15 cellular contexts compared by ENCODE assay signal in the genomic region with DNA sequence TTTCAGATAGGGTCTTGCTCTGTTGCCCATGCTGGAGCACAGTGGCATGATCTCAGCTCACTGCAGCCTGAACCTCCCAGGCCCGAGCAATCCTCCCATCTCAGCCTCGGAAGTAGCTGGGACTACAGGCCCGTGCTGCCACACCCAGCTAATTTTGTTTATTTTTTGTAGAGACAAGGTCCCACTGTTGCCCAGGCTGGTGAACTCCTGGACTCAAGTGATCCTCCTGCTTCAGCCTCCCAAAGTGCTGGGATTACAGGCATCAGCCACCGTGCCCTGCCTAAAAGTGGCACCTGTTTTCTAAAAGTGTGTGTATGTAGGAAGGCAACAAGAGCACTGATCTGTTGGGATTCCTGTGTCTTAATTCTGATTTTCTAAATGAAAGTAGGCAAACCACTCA. TPM values are rescaled to one million over a fixed set of nuclear protein-coding genes. Genes with fewer than 3 reads are reported as not detected.
DNase-seq lines count a peak whose midpoint lies in the region; ATAC-seq and TF ChIP-seq lines count a peak whose summit lies in the region.
"Had no signal": no experiment of that assay in that cellular context is flagged by ENCODE, and none has a peak within 500 bp of the region (broad histone marks: within the 10 kb centered on the region; RNA-seq: fewer than 3 reads in every experiment).

No MANE protein-coding gene starts in this region.

- H3K9me3 Mint-ChIP-seq in activated naive CD8-positive, alpha-beta T cell treated with anti-CD3 and anti-CD28 coated beads for 36 hours = peaks cover 1% of the 10 kb centered on the region
- H3K9me3 Mint-ChIP-seq in activated naive CD8-positive, alpha-beta T cell treated with anti-CD3 and anti-CD28 coated beads, Interleukin-2, amount 50 U/mL, for 24 hours = no peaks in the 10 kb centered on the region
- no peaks in the 10 kb centered on the region for H3K9me3 Mint-ChIP-seq in CD8-positive, alpha-beta T cell
- H3K9me3 Mint-ChIP-seq in chondrocyte (ENCODE audit: low read depth) (no peaks in the 10 kb centered on the region), immature natural killer cell (no peaks in the 10 kb centered on the region)
- H3K9me3 Mint-ChIP-seq in stimulated activated effector memory CD8-positive, alpha-beta T cell treated with anti-CD3 and anti-CD28 coated beads, Interleukin-12 subunit alpha, Interleukin-12 subunit beta, amount 100 ng/mL, for 72 hours = no peaks in the 10 kb centered on the region
- H3K9me3 Mint-ChIP-seq: H9, IgD-negative memory B cell had no signal

- TF ChIP-seq CTCF in CD8-positive, alpha-beta T cell (IDR thresholded peaks at IDR 0.05) = no peak
- TF ChIP-seq CTCF in chondrocyte (IDR thresholded peaks at IDR 0.05) (no peak), coronary artery (IDR thresholded peaks at IDR 0.05) (no peak)

- POLR2A ChIA-PET in CD8-positive, alpha-beta T cell (lab: Charles Lee) = interaction anchor here (2.1 kb wide), 1 partner anchor 11 kb away, joined by 4 read pairs; no protein-coding TSS in a partner anchor

- H3K4me3 ChIP-seq in CD8-positive, alpha-beta T cell (ENCODE audit: low read depth, low read length) = no peak overlapping the region
- H3K4me3 ChIP-seq in coronary artery = no peak overlapping the region

- H3K36me3 Mint-ChIP-seq in activated naive CD8-positive, alpha-beta T cell treated with anti-CD3 and anti-CD28 coated beads for 36 hours = peaks cover 24% of the 10 kb centered on the region
- H3K36me3 Mint-ChIP-seq in activated naive CD8-positive, alpha-beta T cell treated with anti-CD3 and anti-CD28 coated beads, Interleukin-2, amount 50 U/mL, for 24 hours (ENCODE audit: low read depth) = peaks cover 17% of the 10 kb centered on the region
- H3K36me3 Mint-ChIP-seq in CD8-positive, alpha-beta T cell = peaks cover 16% of the 10 kb centered on the region
- H3K36me3 Mint-ChIP-seq in chondrocyte (ENCODE audit: low read depth) (no peaks in the 10 kb centered on the region), immature natural killer cell (no peaks in the 10 kb centered on the region)
- peaks cover 17% of the 10 kb centered on the region for H3K36me3 Mint-ChIP-seq in stimulated activated effector memory CD8-positive, alpha-beta T cell treated with anti-CD3 and anti-CD28 coated beads, Interleukin-12 subunit alpha, Interleukin-12 subunit beta, amount 100 ng/mL, for 72 hours
- H3K36me3 Mint-ChIP-seq: IgD-negative memory B cell had no signal

- no peaks in the 10 kb centered on the region for H3K27me3 ChIP-seq in CD8-positive, alpha-beta T cell (ENCODE audit: insufficient read depth, low read length)
- H3K27me3 ChIP-seq: BE2C had no signal

- CTCF ChIA-PET in CD8-positive, alpha-beta T cell (lab: Charles Lee) = no interaction called here

- peak overlapping the region; percentile 45 for H3K27ac Mint-ChIP-seq in activated naive CD8-positive, alpha-beta T cell treated with anti-CD3 and anti-CD28 coated beads for 36 hours
- H3K27ac Mint-ChIP-seq in activated naive CD8-positive, alpha-beta T cell treated with anti-CD3 and anti-CD28 coated beads, Interleukin-2, amount 50 U/mL, for 24 hours = no peak overlapping the region
- H3K27ac Mint-ChIP-seq in CD8-positive, alpha-beta T cell = peak overlapping the region; percentile 37
- peak overlapping the region; percentile 57 for H3K27ac Mint-ChIP-seq in chondrocyte (ENCODE audit: unreplicated experiment)
- peak overlapping the region; percentile 50 for H3K27ac Mint-ChIP-seq in stimulated activated effector memory CD8-positive, alpha-beta T cell treated with anti-CD3 and anti-CD28 coated beads, Interleukin-12 subunit alpha, Interleukin-12 subunit beta, amount 100 ng/mL, for 72 hours
- H3K27ac Mint-ChIP-seq in immature natural killer cell = no peak overlapping the region
- H3K27ac Mint-ChIP-seq: H9 had no signal

- intact Hi-C loops in CD8-positive, alpha-beta T cell (cut with DNase I, micrococcal nuclease) = no loop called here

- H3K36me3 ChIP-seq in CD8-positive, alpha-beta T cell (ENCODE audit: insufficient read depth, low read length) = no peaks in the 10 kb centered on the region
- H3K36me3 ChIP-seq: BE2C had no signal

- H3K4me1 Mint-ChIP-seq in activated naive CD8-positive, alpha-beta T cell treated with anti-CD3 and anti-CD28 coated beads for 36 hours = peaks cover 36% of the 10 kb centered on the region
- H3K4me1 Mint-ChIP-seq in activated naive CD8-positive, alpha-beta T cell treated with anti-CD3 and anti-CD28 coated beads, Interleukin-2, amount 50 U/mL, for 24 hours = peaks cover 40% of the 10 kb centered on the region
- peaks cover 54% of the 10 kb centered on the region for H3K4me1 Mint-ChIP-seq in CD8-positive, alpha-beta T cell (ENCODE audit: low read depth)
- peaks cover 8% of the 10 kb centered on the region for H3K4me1 Mint-ChIP-seq in chondrocyte (ENCODE audit: low read depth)
- H3K4me1 Mint-ChIP-seq in stimulated activated effector memory CD8-positive, alpha-beta T cell treated with anti-CD3 and anti-CD28 coated beads, Interleukin-12 subunit alpha, Interleukin-12 subunit beta, amount 100 ng/mL, for 72 hours = peaks cover 19% of the 10 kb centered on the region
- peaks cover 11 to 29% of the 10 kb centered on the region in 2 donors for H3K4me1 Mint-ChIP-seq in immature natural killer cell
- H3K4me1 Mint-ChIP-seq: H9 had no signal

- no peaks in the 10 kb centered on the region for H3K27me3 Mint-ChIP-seq in activated naive CD8-positive, alpha-beta T cell treated with anti-CD3 and anti-CD28 coated beads for 36 hours
- H3K27me3 Mint-ChIP-seq in activated naive CD8-positive, alpha-beta T cell treated with anti-CD3 and anti-CD28 coated beads, Interleukin-2, amount 50 U/mL, for 24 hours = no peaks in the 10 kb centered on the region
- H3K27me3 Mint-ChIP-seq in CD8-positive, alpha-beta T cell (ENCODE audit: low read depth) = no peaks in the 10 kb centered on the region
- H3K27me3 Mint-ChIP-seq in chondrocyte (ENCODE audit: low read depth) = no peaks in the 10 kb centered on the region
- peaks cover 0 to 2% (median 0%) of the 10 kb centered on the region in 3 donors for H3K27me3 Mint-ChIP-seq in immature natural killer cell (ENCODE audit: low read depth in 3 of 3)
- H3K27me3 Mint-ChIP-seq: IgD-negative memory B cell had no signal

- H3K27ac ChIP-seq in CD8-positive, alpha-beta T cell (ENCODE audit: low read depth, low read length) = no peak overlapping the region
- H3K27ac ChIP-seq in coronary artery = no peak overlapping the region
- H3K27ac ChIP-seq: C4-2B had no signal

- H3K4me1 ChIP-seq in CD8-positive, alpha-beta T cell (ENCODE audit: insufficient read depth, low read length) = peaks cover 37% of the 10 kb centered on the region

- H3K4me3 Mint-ChIP-seq in activated naive CD8-positive, alpha-beta T cell treated with anti-CD3 and anti-CD28 coated beads for 36 hours = no peak overlapping the region
- no peak overlapping the region for H3K4me3 Mint-ChIP-seq in activated naive CD8-positive, alpha-beta T cell treated with anti-CD3 and anti-CD28 coated beads, Interleukin-2, amount 50 U/mL, for 24 hours
- no peak overlapping the region for H3K4me3 Mint-ChIP-seq in CD8-positive, alpha-beta T cell
- H3K4me3 Mint-ChIP-seq in chondrocyte (ENCODE audit: unreplicated experiment) = no peak overlapping the region
- H3K4me3 Mint-ChIP-seq in stimulated activated effector memory CD8-positive, alpha-beta T cell treated with anti-CD3 and anti-CD28 coated beads, Interleukin-12 subunit alpha, Interleukin-12 subunit beta, amount 100 ng/mL, for 72 hours = no peak overlapping the region
- no peak overlapping the region for H3K4me3 Mint-ChIP-seq in immature natural killer cell
- H3K4me3 Mint-ChIP-seq: H9, IgD-negative memory B cell had no signal

- DNase-seq in activated naive CD8-positive, alpha-beta T cell treated with anti-CD3 and anti-CD28 coated beads for 36 hours = no peak
- DNase-seq in activated naive CD8-positive, alpha-beta T cell treated with anti-CD3 and anti-CD28 coated beads, Interleukin-2, amount 50 U/mL, for 24 hours = no peak
- DNase-seq in CD8-positive, alpha-beta T cell = no peak
- no peak for DNase-seq in chondrocyte (ENCODE audit: low spot score)
- DNase-seq in stimulated activated effector memory CD8-positive, alpha-beta T cell treated with anti-CD3 and anti-CD28 coated beads, Interleukin-12 subunit alpha, Interleukin-12 subunit beta, amount 100 ng/mL, for 72 hours (ENCODE audit: low spot score in 2 of 2) = no peak
- DNase-seq in coronary artery (ENCODE audit: low spot score) = no peak
- no peak for DNase-seq in immature natural killer cell
- DNase-seq: BE2C, DMS53, GF-D8, GOT3, H9 had no signal

- no peak for ATAC-seq in activated naive CD8-positive, alpha-beta T cell treated with anti-CD3 and anti-CD28 coated beads, Interleukin-2, amount 50 U/mL, for 24 hours
- ATAC-seq in CD8-positive, alpha-beta T cell = no peak
- no peak for ATAC-seq in stimulated activated effector memory CD8-positive, alpha-beta T cell treated with anti-CD3 and anti-CD28 coated beads, Interleukin-12 subunit alpha, Interleukin-12 subunit beta, amount 100 ng/mL, for 72 hours
- ATAC-seq in GM18868 (IDR thresholded peaks at IDR 0.05; ENCODE audit: unreplicated experiment) = no peak

- no peaks in the 10 kb centered on the region for H3K9me3 ChIP-seq in CD8-positive, alpha-beta T cell (ENCODE audit: low read length)
- H3K9me3 ChIP-seq: BE2C had no signal

RNA-seq across cellular contexts. Expression of gene PACS1, which starts 20.2 kb away (rescaled TPM):
- total RNA-seq in activated naive CD8-positive, alpha-beta T cell treated with anti-CD3 and anti-CD28 coated beads for 36 hours = 10 to 100 TPM; 58.4 to 61.4 TPM
- 100 to 1,000 TPM; 161 to 176 TPM for total RNA-seq in CD8-positive, alpha-beta T cell
- 74.4 to 90.7 TPM (median 85.7 TPM) in 3 replicates for total RNA-seq in chondrocyte
- polyA plus RNA-seq in immature natural killer cell = 10 to 100 TPM; 10.0 to 72.3 (median 23.9) TPM

RNA-seq across cellular contexts. Expression of gene SF3B2, which starts 38.1 kb away (rescaled TPM):
- total RNA-seq in activated naive CD8-positive, alpha-beta T cell treated with anti-CD3 and anti-CD28 coated beads for 36 hours = 100 to 1,000 TPM; 268 TPM
- 100 to 1,000 TPM; 196 to 217 TPM for total RNA-seq in CD8-positive, alpha-beta T cell
- 142 to 169 TPM (median 143 TPM) in 3 replicates for total RNA-seq in chondrocyte
- 100 to 1,000 TPM in 1 of 3 donors, 10 to 100 TPM in 2; 71.7 to 141 (median 76.7) TPM for polyA plus RNA-seq in immature natural killer cell

RNA-seq across cellular contexts. Expression of gene GAL3ST3, which starts 41.3 kb away (rescaled TPM):
- total RNA-seq in activated naive CD8-positive, alpha-beta T cell treated with anti-CD3 and anti-CD28 coated beads for 36 hours = under 1 TPM; 0.70 to 0.95 TPM
- total RNA-seq in CD8-positive, alpha-beta T cell = not detected
- total RNA-seq in chondrocyte = 1.1 to 2.0 TPM (median 1.8 TPM) in 3 replicates
- polyA plus RNA-seq in immature natural killer cell = not detected
- polyA plus RNA-seq: IgD-negative memory B cell had no signal

Comparison
In these comparisons a context has a peak if more than half of its experiments do, and no peak if none do; other contexts are left out.
1. H3K27ac Mint-ChIP-seq: peak in activated naive CD8-positive, alpha-beta T cell treated with anti-CD3 and anti-CD28 coated beads for 36 hours (single experiment), CD8-positive, alpha-beta T cell (single experiment), chondrocyte (single experiment) and stimulated activated effector memory CD8-positive, alpha-beta T cell treated with anti-CD3 and anti-CD28 coated beads, Interleukin-12 subunit alpha, Interleukin-12 subunit beta, amount 100 ng/mL, for 72 hours (single experiment); none in activated naive CD8-positive, alpha-beta T cell treated with anti-CD3 and anti-CD28 coated beads, Interleukin-2, amount 50 U/mL, for 24 hours (single experiment) and immature natural killer cell (0 of 6).